ENCODE assay signal across 1 cellular context in the genomic region with DNA sequence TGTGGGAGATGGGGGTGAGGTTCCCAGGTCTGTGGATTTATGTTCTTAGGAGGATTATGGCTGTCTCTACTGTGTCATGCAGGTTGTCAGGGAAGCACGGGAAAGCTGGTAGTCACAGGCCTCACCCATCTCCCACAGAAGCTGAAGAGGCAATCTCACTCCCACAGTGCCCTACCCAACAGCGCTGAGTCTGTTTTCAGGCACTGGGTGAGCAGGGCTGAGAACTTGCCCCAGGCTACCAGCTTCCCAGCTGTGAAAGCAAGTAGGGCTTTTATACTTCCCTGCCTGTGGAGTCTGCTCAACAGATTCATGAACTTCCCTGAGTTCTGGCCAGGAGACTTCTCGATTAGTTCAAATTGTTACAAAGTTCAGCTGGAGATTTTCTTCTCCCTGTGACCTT.
TF ChIP-seq lines count a peak whose summit lies in the region.

No MANE protein-coding gene starts in this region.

TF ChIP-seq in H1, 55 proteins besides CTCF, POLR2A, EP300 and RAD21 (continued from another document):
- TF ChIP-seq, protein P1, sequence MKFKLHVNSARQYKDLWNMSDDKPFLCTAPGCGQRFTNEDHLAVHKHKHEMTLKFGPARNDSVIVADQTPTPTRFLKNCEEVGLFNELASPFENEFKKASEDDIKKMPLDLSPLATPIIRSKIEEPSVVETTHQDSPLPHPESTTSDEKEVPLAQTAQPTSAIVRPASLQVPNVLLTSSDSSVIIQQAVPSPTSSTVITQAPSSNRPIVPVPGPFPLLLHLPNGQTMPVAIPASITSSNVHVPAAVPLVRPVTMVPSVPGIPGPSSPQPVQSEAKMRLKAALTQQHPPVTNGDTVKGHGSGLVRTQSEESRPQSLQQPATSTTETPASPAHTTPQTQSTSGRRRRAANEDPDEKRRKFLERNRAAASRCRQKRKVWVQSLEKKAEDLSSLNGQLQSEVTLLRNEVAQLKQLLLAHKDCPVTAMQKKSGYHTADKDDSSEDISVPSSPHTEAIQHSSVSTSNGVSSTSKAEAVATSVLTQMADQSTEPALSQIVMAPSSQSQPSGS (IDR thresholded peaks at IDR 0.05; ENCODE audit: low read length), result no peak
- no peak for TF ChIP-seq MAFK (IDR thresholded peaks at IDR 0.05; ENCODE audit: low read depth, low read length)
- TF ChIP-seq HDAC2 (IDR thresholded peaks at IDR 0.05; ENCODE audit: borderline replicate concordance in 1 of 2, low read depth in 2 of 2, low read length in 2 of 2), result no peak
- no peak for TF ChIP-seq KDM1A (IDR thresholded peaks at IDR 0.05; ENCODE audit: borderline replicate concordance, low read length)
- TF ChIP-seq ZNF274 (IDR thresholded peaks at IDR 0.05; ENCODE audit: borderline replicate concordance, extremely low read depth, low read length), result no peak
- TF ChIP-seq SP4 (IDR thresholded peaks at IDR 0.05; ENCODE audit: low read length), result no peak
- no peak for TF ChIP-seq SUZ12 (IDR thresholded peaks at IDR 0.05; ENCODE audit: low read length)
- no peak for TF ChIP-seq EGR1 (IDR thresholded peaks at IDR 0.05; ENCODE audit: borderline replicate concordance, low read depth, low read length)
- no peak for TF ChIP-seq SIN3A (conservative IDR thresholded peaks at IDR 0.05 in 1 of 2, IDR thresholded peaks at IDR 0.05 in 1 of 2; ENCODE audit: low read depth in 1 of 2, low read length in 2 of 2)
- TF ChIP-seq RNF2 (IDR thresholded peaks at IDR 0.05; ENCODE audit: borderline replicate concordance, low read depth, low read length, missing control alignments, poor library complexity, severe bottlenecking), result no peak
- TF ChIP-seq CBX8 (IDR thresholded peaks at IDR 0.05; ENCODE audit: borderline replicate concordance, low read depth, low read length), result no peak
- TF ChIP-seq CHD2 (IDR thresholded peaks at IDR 0.05; ENCODE audit: low read length), result no peak
- TF ChIP-seq SIRT6 (IDR thresholded peaks at IDR 0.05; ENCODE audit: low read length), result no peak
- TF ChIP-seq POU5F1 (IDR thresholded peaks at IDR 0.05; ENCODE audit: low read depth, low read length), result no peak
- TF ChIP-seq RXRA (IDR thresholded peaks at IDR 0.05; ENCODE audit: insufficient read depth, low read depth, low read length), result no peak
- TF ChIP-seq, protein P2, sequence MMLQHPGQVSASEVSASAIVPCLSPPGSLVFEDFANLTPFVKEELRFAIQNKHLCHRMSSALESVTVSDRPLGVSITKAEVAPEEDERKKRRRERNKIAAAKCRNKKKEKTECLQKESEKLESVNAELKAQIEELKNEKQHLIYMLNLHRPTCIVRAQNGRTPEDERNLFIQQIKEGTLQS (IDR thresholded peaks at IDR 0.05; ENCODE audit: insufficient read depth, low read depth, low read length), result no peak
